ENCODE assay signal across 11 cellular contexts in genomic region chr10:60282771-60283353, GRCh38.
A peak's percentile ranks its signal among the peaks of the same experiment; 100 is the strongest.
DNase-seq lines count a peak whose midpoint lies in the region; ATAC-seq and TF ChIP-seq lines count a peak whose summit lies in the region.
"Had no signal": no experiment of that assay in that cellular context is flagged by ENCODE, and none has a peak within 500 bp of the region (broad histone marks: within the 10 kb centered on the region; RNA-seq: fewer than 3 reads in every experiment).

No MANE protein-coding gene starts in this region.

- H3K27ac ChIP-seq in cardiac muscle cell (peak overlapping the region; percentile 42), RWPE1 (no peak overlapping the region)
- H3K27ac ChIP-seq: BLaER1, neutrophil, Peyer's patch had no signal

- H3K4me3 ChIP-seq in cardiac muscle cell: no peak overlapping the region
- H3K4me3 ChIP-seq in foreskin fibroblast (ENCODE audit: low read depth in 1 of 2, low read length in 2 of 2): no peak overlapping the region
- H3K4me3 ChIP-seq: BLaER1, Peyer's patch had no signal

- peaks cover 27% of the 10 kb centered on the region for H3K4me1 ChIP-seq in cardiac muscle cell (ENCODE audit: low read depth)
- H3K4me1 ChIP-seq: BLaER1, Peyer's patch had no signal

- H3K27me3 ChIP-seq in cardiac muscle cell: no peaks in the 10 kb centered on the region
- H3K27me3 ChIP-seq: BLaER1, neutrophil, Peyer's patch had no signal

- POLR2A ChIA-PET in RWPE1 (lab: Yijun Ruan, JAX; ENCODE audit: low non-redundant PET): no interaction called here

- no peaks in the 10 kb centered on the region for H3K9me3 ChIP-seq in cardiac muscle cell (ENCODE audit: low read depth)
- H3K9me3 ChIP-seq: BLaER1, neutrophil, Peyer's patch had no signal

- no peak for ATAC-seq in HG03280 (IDR thresholded peaks at IDR 0.05; ENCODE audit: unreplicated experiment)

- TF ChIP-seq CTCF in cardiac muscle cell (IDR thresholded peaks at IDR 0.05; ENCODE audit: low read depth, low read length): no peak
- TF ChIP-seq CTCF in RWPE1 (conservative IDR thresholded peaks at IDR 0.05; ENCODE audit: low read depth): no peak
- TF ChIP-seq CTCF in foreskin fibroblast (IDR thresholded peaks at IDR 0.05; ENCODE audit: low read depth, low read length): no peak

- DNase-seq in cardiac muscle cell (ENCODE audit: low read depth in 1 of 2, low spot score in 1 of 2) (peak in 1 of 2 donors; percentile 38), cardiac septum (ENCODE audit: low spot score) (no peak), RWPE1 (ENCODE audit: low spot score) (peak; percentile 19), foreskin fibroblast (peak; percentile 56 to 75), ureter (ENCODE audit: low spot score) (peak; percentile 46), NCI-H1436 (lab: John Stamatoyannopoulos, UW) (no peak)
- no peak for DNase-seq in stimulated activated CD4-positive, alpha-beta T cell treated with anti-CD3 and anti-CD28 coated beads, Interleukin-4, amount 100 ng/mL, for 4 hours

- H3K36me3 ChIP-seq in cardiac muscle cell: no peaks in the 10 kb centered on the region
- H3K36me3 ChIP-seq: BLaER1, neutrophil, Peyer's patch had no signal

- CTCF ChIA-PET in RWPE1 (lab: Yijun Ruan, JAX): interaction anchor here (0.6 kb wide), 1 partner anchor 12 kb away, joined by 3 read pairs; no protein-coding TSS in a partner anchor

- intact Hi-C loops in cardiac septum (cut with DNase I): loop anchor here (5.0 kb wide), 1 partner anchor 46 kb away; no protein-coding TSS in a partner anchor

Comparison
In these comparisons a context has a peak if more than half of its experiments do, and no peak if none do; other contexts are left out.
1. DNase-seq: peak in RWPE1 (single experiment), foreskin fibroblast (2 of 2) and ureter (single experiment); none in cardiac septum (single experiment), NCI-H1436 (single experiment) and stimulated activated CD4-positive, alpha-beta T cell treated with anti-CD3 and anti-CD28 coated beads, Interleukin-4, amount 100 ng/mL, for 4 hours (0 of 2).